1 cellular context compared by ENCODE assay signal in the genomic region with DNA sequence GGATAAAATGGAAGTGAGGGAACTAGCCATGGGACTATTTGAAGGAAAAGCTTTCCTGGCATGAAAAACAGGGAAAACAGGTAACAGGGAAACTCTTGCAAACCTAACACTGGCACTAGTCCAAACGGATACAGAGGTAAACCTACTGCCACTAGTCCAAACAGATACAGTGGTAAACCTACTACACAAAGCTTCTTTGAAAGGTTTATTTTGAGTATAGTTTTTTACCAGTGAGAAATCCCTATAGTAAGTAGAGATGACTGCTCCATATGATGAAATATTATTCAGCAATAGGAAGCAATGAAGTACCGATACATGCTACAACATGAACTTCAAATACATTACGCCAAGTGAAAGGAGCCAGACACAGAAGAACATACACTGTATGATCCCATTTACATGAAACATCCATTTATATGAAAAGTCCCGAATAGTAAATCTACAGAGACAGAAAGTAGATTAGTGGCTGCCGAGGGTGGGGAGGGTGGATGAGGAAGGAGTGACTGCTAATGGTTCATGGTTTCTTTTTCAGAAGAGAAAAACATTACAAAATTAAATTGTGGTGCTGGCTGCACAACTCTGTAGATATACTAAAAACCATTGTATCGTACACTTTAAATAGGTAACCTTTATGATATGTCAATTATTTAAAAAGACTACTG.
TF ChIP-seq lines count a peak whose summit lies in the region.

No MANE protein-coding gene starts in this region.

TF ChIP-seq in GM12878, 131 proteins besides CTCF, POLR2A, EP300 and RAD21 (continued from another document):
- TF ChIP-seq, protein P1, sequence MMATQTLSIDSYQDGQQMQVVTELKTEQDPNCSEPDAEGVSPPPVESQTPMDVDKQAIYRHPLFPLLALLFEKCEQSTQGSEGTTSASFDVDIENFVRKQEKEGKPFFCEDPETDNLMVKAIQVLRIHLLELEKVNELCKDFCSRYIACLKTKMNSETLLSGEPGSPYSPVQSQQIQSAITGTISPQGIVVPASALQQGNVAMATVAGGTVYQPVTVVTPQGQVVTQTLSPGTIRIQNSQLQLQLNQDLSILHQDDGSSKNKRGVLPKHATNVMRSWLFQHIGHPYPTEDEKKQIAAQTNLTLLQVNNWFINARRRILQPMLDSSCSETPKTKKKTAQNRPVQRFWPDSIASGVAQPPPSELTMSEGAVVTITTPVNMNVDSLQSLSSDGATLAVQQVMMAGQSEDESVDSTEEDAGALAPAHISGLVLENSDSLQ (IDR thresholded peaks at IDR 0.05) = no peak
- TF ChIP-seq FOXM1 (IDR thresholded peaks at IDR 0.05; ENCODE audit: low read depth, low read length) (no peak), SREBF2 (IDR thresholded peaks at IDR 0.05; ENCODE audit: low read length) (no peak), CBX3 (IDR thresholded peaks at IDR 0.05; ENCODE audit: borderline replicate concordance, low read depth) (no peak), SMAD5 (IDR thresholded peaks at IDR 0.05; ENCODE audit: low read depth) (no peak), RB1 (IDR thresholded peaks at IDR 0.05; ENCODE audit: borderline replicate concordance) (no peak), MTA3 (IDR thresholded peaks at IDR 0.05; ENCODE audit: borderline replicate concordance, low read length) (no peak), RCOR1 (conservative IDR thresholded peaks at IDR 0.05; ENCODE audit: low read depth, low read length) (no peak), SRF (IDR thresholded peaks at IDR 0.05; ENCODE audit: low read depth in 2 of 2, low read length in 2 of 2) (no peak), TAF1 (IDR thresholded peaks at IDR 0.05; ENCODE audit: borderline replicate concordance, low read depth, low read length) (no peak), CREB1 (IDR thresholded peaks at IDR 0.05; ENCODE audit: low read depth) (no peak)
- TF ChIP-seq, protein P2, sequence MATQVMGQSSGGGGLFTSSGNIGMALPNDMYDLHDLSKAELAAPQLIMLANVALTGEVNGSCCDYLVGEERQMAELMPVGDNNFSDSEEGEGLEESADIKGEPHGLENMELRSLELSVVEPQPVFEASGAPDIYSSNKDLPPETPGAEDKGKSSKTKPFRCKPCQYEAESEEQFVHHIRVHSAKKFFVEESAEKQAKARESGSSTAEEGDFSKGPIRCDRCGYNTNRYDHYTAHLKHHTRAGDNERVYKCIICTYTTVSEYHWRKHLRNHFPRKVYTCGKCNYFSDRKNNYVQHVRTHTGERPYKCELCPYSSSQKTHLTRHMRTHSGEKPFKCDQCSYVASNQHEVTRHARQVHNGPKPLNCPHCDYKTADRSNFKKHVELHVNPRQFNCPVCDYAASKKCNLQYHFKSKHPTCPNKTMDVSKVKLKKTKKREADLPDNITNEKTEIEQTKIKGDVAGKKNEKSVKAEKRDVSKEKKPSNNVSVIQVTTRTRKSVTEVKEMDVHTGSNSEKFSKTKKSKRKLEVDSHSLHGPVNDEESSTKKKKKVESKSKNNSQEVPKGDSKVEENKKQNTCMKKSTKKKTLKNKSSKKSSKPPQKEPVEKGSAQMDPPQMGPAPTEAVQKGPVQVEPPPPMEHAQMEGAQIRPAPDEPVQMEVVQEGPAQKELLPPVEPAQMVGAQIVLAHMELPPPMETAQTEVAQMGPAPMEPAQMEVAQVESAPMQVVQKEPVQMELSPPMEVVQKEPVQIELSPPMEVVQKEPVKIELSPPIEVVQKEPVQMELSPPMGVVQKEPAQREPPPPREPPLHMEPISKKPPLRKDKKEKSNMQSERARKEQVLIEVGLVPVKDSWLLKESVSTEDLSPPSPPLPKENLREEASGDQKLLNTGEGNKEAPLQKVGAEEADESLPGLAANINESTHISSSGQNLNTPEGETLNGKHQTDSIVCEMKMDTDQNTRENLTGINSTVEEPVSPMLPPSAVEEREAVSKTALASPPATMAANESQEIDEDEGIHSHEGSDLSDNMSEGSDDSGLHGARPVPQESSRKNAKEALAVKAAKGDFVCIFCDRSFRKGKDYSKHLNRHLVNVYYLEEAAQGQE (IDR thresholded peaks at IDR 0.05; ENCODE audit: low read depth, low read length) = no peak
- TF ChIP-seq, protein P3, sequence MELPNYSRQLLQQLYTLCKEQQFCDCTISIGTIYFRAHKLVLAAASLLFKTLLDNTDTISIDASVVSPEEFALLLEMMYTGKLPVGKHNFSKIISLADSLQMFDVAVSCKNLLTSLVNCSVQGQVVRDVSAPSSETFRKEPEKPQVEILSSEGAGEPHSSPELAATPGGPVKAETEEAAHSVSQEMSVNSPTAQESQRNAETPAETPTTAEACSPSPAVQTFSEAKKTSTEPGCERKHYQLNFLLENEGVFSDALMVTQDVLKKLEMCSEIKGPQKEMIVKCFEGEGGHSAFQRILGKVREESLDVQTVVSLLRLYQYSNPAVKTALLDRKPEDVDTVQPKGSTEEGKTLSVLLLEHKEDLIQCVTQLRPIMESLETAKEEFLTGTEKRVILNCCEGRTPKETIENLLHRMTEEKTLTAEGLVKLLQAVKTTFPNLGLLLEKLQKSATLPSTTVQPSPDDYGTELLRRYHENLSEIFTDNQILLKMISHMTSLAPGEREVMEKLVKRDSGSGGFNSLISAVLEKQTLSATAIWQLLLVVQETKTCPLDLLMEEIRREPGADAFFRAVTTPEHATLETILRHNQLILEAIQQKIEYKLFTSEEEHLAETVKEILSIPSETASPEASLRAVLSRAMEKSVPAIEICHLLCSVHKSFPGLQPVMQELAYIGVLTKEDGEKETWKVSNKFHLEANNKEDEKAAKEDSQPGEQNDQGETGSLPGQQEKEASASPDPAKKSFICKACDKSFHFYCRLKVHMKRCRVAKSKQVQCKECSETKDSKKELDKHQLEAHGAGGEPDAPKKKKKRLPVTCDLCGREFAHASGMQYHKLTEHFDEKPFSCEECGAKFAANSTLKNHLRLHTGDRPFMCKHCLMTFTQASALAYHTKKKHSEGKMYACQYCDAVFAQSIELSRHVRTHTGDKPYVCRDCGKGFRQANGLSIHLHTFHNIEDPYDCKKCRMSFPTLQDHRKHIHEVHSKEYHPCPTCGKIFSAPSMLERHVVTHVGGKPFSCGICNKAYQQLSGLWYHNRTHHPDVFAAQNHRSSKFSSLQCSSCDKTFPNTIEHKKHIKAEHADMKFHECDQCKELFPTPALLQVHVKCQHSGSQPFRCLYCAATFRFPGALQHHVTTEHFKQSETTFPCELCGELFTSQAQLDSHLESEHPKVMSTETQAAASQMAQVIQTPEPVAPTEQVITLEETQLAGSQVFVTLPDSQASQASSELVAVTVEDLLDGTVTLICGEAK (IDR thresholded peaks at IDR 0.05; ENCODE audit: borderline replicate concordance) = no peak
TF ChIP-seq in GM12878: peak in this region for 0.
